8 cellular contexts compared by ENCODE assay signal in the genomic region with DNA sequence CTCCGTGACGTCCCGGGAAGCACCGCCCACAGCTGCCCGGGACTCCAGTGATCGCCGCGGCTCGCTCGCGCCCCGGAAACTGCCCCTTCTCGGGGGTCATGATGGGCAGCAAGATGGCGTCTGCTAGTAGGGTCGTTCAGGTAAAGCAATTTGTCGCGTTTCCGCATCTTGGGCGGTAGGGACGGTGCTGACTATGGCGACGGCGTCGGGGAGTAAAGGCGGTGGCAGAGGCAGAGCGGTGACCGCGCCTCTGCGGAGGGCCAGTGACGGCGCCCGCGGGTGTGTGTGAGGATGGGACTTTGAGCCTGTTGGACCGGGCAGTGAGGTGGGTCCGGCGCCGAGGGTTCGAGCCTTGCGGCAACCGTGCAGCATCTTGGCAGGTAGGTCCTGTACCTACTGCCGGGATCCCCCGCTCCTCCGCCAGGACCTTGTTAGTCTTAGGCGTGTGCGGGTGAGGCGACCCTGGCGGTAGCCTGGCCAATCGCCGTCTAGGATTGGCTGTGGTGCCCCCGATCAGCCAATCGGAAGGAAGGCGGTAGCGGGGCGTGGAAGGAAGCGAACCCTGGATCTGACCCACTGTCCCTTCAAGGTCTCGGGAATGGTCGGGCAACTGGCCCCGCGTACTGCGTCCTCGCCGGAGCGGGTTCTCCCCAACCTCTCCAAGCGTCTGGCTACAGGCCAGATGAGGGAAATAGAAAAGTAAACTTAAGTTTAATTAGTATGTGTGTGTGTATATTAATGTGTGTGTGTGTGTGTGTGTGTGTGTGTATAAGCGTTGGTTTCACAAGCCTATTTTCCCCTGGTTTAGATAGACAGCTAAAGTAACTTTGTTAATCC. TPM values are rescaled to one million over a fixed set of nuclear protein-coding genes. Genes with fewer than 3 reads are reported as not detected.
A peak's percentile ranks its signal among the peaks of the same experiment; 100 is the strongest.
DNase-seq lines count a peak whose midpoint lies in the region; ATAC-seq and TF ChIP-seq lines count a peak whose summit lies in the region.

No MANE protein-coding gene starts in this region.

- H3K27me3 ChIP-seq in right cardiac atrium (ENCODE audit: control insufficient read depth, insufficient read depth) (no peaks in the 10 kb centered on the region), vagina (no peaks in the 10 kb centered on the region)

- under 1% methylated on average over 65 of the region's 65 CpGs for WGBS in right cardiac atrium

- ATAC-seq in HG02852 (IDR thresholded peaks at IDR 0.05; ENCODE audit: unreplicated experiment) (peak; percentile 92), right cardiac atrium (peak; percentile 98 to 100)

- in situ Hi-C loops in GM13977 (cut with MboI; ENCODE audit: low pct_unique_long_range_greater_than_20kb, low sequenced_read_pairs, unreplicated experiment) = no loop called here

- intact Hi-C loops in right cardiac atrium (cut with DNase I) = no loop called here
- intact Hi-C loops in vagina (cut with DNase I) = no loop called here

- no peak for TF ChIP-seq CTCF in GM13977 (IDR thresholded peaks at IDR 0.05; ENCODE audit: extremely low read depth, insufficient read depth, missing control alignments)
- peak in 1 of 3 experiments; percentile 33 for TF ChIP-seq CTCF in vagina (IDR thresholded peaks at IDR 0.05)

- H3K4me1 ChIP-seq in right cardiac atrium (ENCODE audit: control insufficient read depth, insufficient read depth, low read length) = no peaks in the 10 kb centered on the region
- H3K4me1 ChIP-seq in vagina = peaks cover 22% of the 10 kb centered on the region

- no peaks in the 10 kb centered on the region for H3K36me3 ChIP-seq in vagina

- H3K4me3 ChIP-seq in right cardiac atrium (ENCODE audit: low read length) = peak overlapping the region; percentile 80
- H3K4me3 ChIP-seq in vagina = peak overlapping the region; percentile 82 to 97

- peak in 1 of 2 donors; percentile 77 for TF ChIP-seq POLR2A in vagina (IDR thresholded peaks at IDR 0.05)

- peak overlapping the region; percentile 86 for H3K27ac ChIP-seq in angular gyrus (ENCODE audit: low read depth, low read length)
- H3K27ac ChIP-seq in right cardiac atrium (ENCODE audit: low read length) = peak overlapping the region; percentile 97
- H3K27ac ChIP-seq in vagina = peak overlapping the region; percentile 77

- peak; percentile 91 for DNase-seq in GM13977 (ENCODE audit: low spot score)
- peak; percentile 65 for DNase-seq in NCI-H1436 treated with DMSO at 0.1 percent for 48 hours (lab: John Stamatoyannopoulos, UW)
- DNase-seq in T-helper 1 cell = peak; percentile 65 to 92 (median 75)
- peak; percentile 98 to 99 (median 99) for DNase-seq in right cardiac atrium
- peak; percentile 94 for DNase-seq in putamen (ENCODE audit: low spot score)
- peak; percentile 96 to 98 for DNase-seq in vagina (ENCODE audit: extremely low spot score in 2 of 2)

- H3K9me3 ChIP-seq in right cardiac atrium (ENCODE audit: control insufficient read depth, low read length) = no peaks in the 10 kb centered on the region
- H3K9me3 ChIP-seq in vagina = no peaks in the 10 kb centered on the region

RNA-seq across cellular contexts. Expression of a gene that starts 16.7 kb away (rescaled TPM):
- total RNA-seq in right cardiac atrium (10 to 100 TPM; 11.2 to 16.8 (median 11.7) TPM), vagina (10.6 TPM)
- polyA plus RNA-seq in right cardiac atrium = 13.6 TPM

RNA-seq across cellular contexts. Expression of a gene that starts 28.6 kb away (rescaled TPM):
- 1 to 10 TPM; 2.7 to 4.3 (median 3.8) TPM for total RNA-seq in right cardiac atrium
- polyA plus RNA-seq in right cardiac atrium = 3.1 TPM
- 3.9 TPM for total RNA-seq in vagina

RNA-seq across cellular contexts. Expression of a gene that starts 51.0 kb away (rescaled TPM):
- total RNA-seq in right cardiac atrium = 1 to 10 TPM; 1.4 to 6.4 (median 3.8) TPM
- 2.8 TPM for polyA plus RNA-seq in right cardiac atrium
- 14.0 TPM for total RNA-seq in vagina

Comparison
In these comparisons a context has a peak if more than half of its experiments do, and no peak if none do; other contexts are left out.
1. Peak in every context shown above with its lines: DNase-seq, ATAC-seq, H3K4me3 ChIP-seq and H3K27ac ChIP-seq.